Comparison of ENCODE assay signal across 27 cellular contexts in the genomic region with DNA sequence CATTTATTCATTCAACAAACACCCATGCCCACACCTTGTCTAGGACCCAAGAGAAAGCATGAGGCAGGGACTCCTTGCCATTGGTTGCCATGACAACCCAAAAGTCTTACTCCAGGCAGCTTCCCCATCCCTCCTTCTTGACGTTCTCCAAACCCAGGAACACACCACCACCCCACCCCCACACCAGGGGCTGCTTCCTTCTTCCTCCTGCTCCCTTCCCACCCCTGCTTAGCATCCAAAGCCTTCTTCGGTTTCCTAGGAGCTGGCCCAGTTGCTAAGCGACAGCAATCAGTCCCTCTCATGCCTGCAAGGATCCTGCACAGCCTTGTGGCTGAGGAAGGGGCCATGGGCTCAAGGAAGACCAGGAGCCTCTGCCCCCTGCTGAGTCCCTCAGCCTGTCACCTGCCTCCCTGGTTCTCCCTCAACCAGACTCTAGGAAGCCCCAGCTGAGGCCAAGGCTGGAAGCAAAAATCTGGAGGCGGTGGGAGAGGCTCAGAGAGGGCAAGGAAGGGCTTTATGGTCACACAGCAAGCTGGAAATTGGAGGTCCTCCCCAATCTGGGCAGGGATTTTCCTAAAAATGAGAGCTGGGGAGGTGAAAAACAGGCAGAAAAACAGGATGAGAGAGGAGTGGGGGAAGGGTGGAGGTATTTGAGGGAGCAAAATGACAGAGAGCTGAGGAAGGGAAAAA. TPM values are rescaled to one million over a fixed set of nuclear protein-coding genes. Genes with fewer than 3 reads are reported as not detected.
DNase-seq lines count a peak whose midpoint lies in the region; ATAC-seq and TF ChIP-seq lines count a peak whose summit lies in the region.
"Had no signal": no experiment of that assay in that cellular context is flagged by ENCODE, and none has a peak within 500 bp of the region (broad histone marks: within the 10 kb centered on the region; RNA-seq: fewer than 3 reads in every experiment).

No MANE protein-coding gene starts in this region.

- H3K4me1 ChIP-seq in GM23338 (ENCODE audit: insufficient read depth) = peaks cover 5% of the 10 kb centered on the region; the same call in 1 of the 2 replicates
- H3K4me1 ChIP-seq in mesendoderm (ENCODE audit: control insufficient read depth, low read depth, low read length) = no peaks in the 10 kb centered on the region
- H3K4me1 ChIP-seq: colonic mucosa, suprapubic skin had no signal

- no peak overlapping the region for H3K18ac ChIP-seq in mesendoderm (ENCODE audit: low read length)

- H2BK15ac ChIP-seq in mesendoderm (replicated peaks; ENCODE audit: low read depth) = no peak overlapping the region

- H3K4me3 Mint-ChIP-seq in GM23338 = no peak overlapping the region
- H3K4me3 Mint-ChIP-seq: activated naive CD4-positive, alpha-beta T cell treated with anti-CD3 and anti-CD28 coated beads for 36 hours; nephron had no signal

- peaks cover 9% of the 10 kb centered on the region for H3K27me3 Mint-ChIP-seq in GM23338 (ENCODE audit: insufficient read depth, low read depth, poor library complexity)

- H3K23ac ChIP-seq in mesendoderm (ENCODE audit: low read length) = no peak overlapping the region

- no peaks in the 10 kb centered on the region for H3K9me2 ChIP-seq in GM23338 (ENCODE audit: insufficient read depth)

- H3F3A ChIP-seq in GM23338 (replicated peaks; ENCODE audit: low read depth) = no peaks in the 10 kb centered on the region

- DNase-seq in DMS 273 (lab: John Stamatoyannopoulos, UW; ENCODE audit: unreplicated experiment) = peak; percentile 46
- no peak for DNase-seq in DMS 273 treated with DMSO at 0.1 percent for 48 hours (lab: John Stamatoyannopoulos, UW)
- peak; percentile 64 for DNase-seq in GM23338 (ENCODE audit: low spot score)
- DNase-seq in amygdala (lab: John Stamatoyannopoulos, UW) = peak in 35 of 56 donors; percentile 13 to 82 (median 51)
- peak; percentile 71 for DNase-seq in mesendoderm
- no peak for DNase-seq in iPS-NIHi7 (ENCODE audit: extremely low spot score)
- no peak for DNase-seq in central memory CD4-positive, alpha-beta T cell
- DNase-seq in SW480 (ENCODE audit: low spot score) = no peak
- DNase-seq: activated CD4-positive, alpha-beta T cell treated with anti-CD3 and anti-CD28 coated beads, Interleukin-2, amount 50 U/mL, for 4 hours; activated naive CD4-positive, alpha-beta T cell treated with anti-CD3 and anti-CD28 coated beads for 36 hours; activated T-cell treated with anti-CD3 and anti-CD28 coated beads for 4 hours; colonic mucosa; DND-41; GM23248; MM.1S; NCI-H2081 treated with DMSO at 0.1 percent for 48 hours; retina; stimulated activated CD4-positive, alpha-beta T cell treated with anti-CD3 and anti-CD28 coated beads, Interleukin-12 subunit alpha, Interleukin-12 subunit beta, amount 100 ng/mL, for 4 hours had no signal

- H3K4me2 ChIP-seq in GM23338 (no peak overlapping the region), mesendoderm (ENCODE audit: low read length) (no peak overlapping the region)
- H3K4me2 ChIP-seq: hepatocyte had no signal

- H2AFZ ChIP-seq in GM23338 = no peak overlapping the region
- H2AFZ ChIP-seq: GM23248, hepatocyte had no signal

- no peak overlapping the region for H3K27ac Mint-ChIP-seq in GM23338
- H3K27ac Mint-ChIP-seq: activated naive CD4-positive, alpha-beta T cell treated with anti-CD3 and anti-CD28 coated beads for 36 hours; nephron had no signal

- no peaks in the 10 kb centered on the region for H3K79me1 ChIP-seq in mesendoderm (ENCODE audit: low read length)

- no peaks in the 10 kb centered on the region for H3K27me3 ChIP-seq in GM23338 (ENCODE audit: insufficient read depth)
- H3K27me3 ChIP-seq in mesendoderm (ENCODE audit: insufficient read depth, low read length, poor library complexity) = no peaks in the 10 kb centered on the region
- H3K27me3 ChIP-seq: colonic mucosa, hepatocyte had no signal

- ATAC-seq in GM23338 = peak; percentile 75

- no peak overlapping the region for H4K8ac ChIP-seq in mesendoderm (ENCODE audit: low read depth, low read length)

- no peak overlapping the region for H3K56ac ChIP-seq in mesendoderm (ENCODE audit: low read length)

- no peaks in the 10 kb centered on the region for H3K36me3 ChIP-seq in GM23338 (ENCODE audit: insufficient read depth)
- no peaks in the 10 kb centered on the region for H3K36me3 ChIP-seq in mesendoderm (ENCODE audit: control insufficient read depth, insufficient read depth, low read length)
- H3K36me3 ChIP-seq: colonic mucosa, suprapubic skin had no signal

- H2BK120ac ChIP-seq in mesendoderm (ENCODE audit: low read depth, low read length) = no peak overlapping the region

- H4K5ac ChIP-seq in mesendoderm (ENCODE audit: low read length) = no peak overlapping the region

- TF ChIP-seq CTCF in GM23338 (conservative IDR thresholded peaks at IDR 0.05; ENCODE audit: low read depth in 2 of 2) = no peak

- H2AK5ac ChIP-seq in mesendoderm (ENCODE audit: low read length) = no peak overlapping the region

- no peak overlapping the region for H3K9ac ChIP-seq in mesendoderm (ENCODE audit: low read length)
- H3K9ac ChIP-seq: GM23248 had no signal

- H3K4ac ChIP-seq in mesendoderm (ENCODE audit: low read depth, low read length) = no peak overlapping the region

- H3K36me3 Mint-ChIP-seq in GM23338 (ENCODE audit: low read depth) = peaks cover 5% of the 10 kb centered on the region; the same call in 2 of the 3 replicates

- no peak overlapping the region for H2BK5ac ChIP-seq in mesendoderm (ENCODE audit: low read length)

- WGBS in mesendoderm (ENCODE audit: extremely low coverage, insufficient coverage, low lambda C conversion rate) = no CpG with 5 or more reads among the region's 4 CpGs

- no peak overlapping the region for H3K4me3 ChIP-seq in GM23338
- no peak overlapping the region for H3K4me3 ChIP-seq in mesendoderm (ENCODE audit: low read length)
- H3K4me3 ChIP-seq: colonic mucosa, GM23248, hepatocyte, suprapubic skin had no signal

- peaks cover 4% of the 10 kb centered on the region; the same call in 2 of the 3 replicates for H3K9me3 Mint-ChIP-seq in GM23338

- H3K27ac ChIP-seq in GM23338 (ENCODE audit: low read depth) = no peak overlapping the region
- no peak overlapping the region for H3K27ac ChIP-seq in mesendoderm (ENCODE audit: low read depth, low read length)
- H3K27ac ChIP-seq: 22Rv1, colonic mucosa, GM23248, hepatocyte, RWPE1, suprapubic skin had no signal

- H3K79me2 ChIP-seq in GM23338 (replicated peaks; ENCODE audit: insufficient read depth) = no peaks in the 10 kb centered on the region
- H3K79me2 ChIP-seq in mesendoderm (ENCODE audit: control insufficient read depth, insufficient read depth, low read length) = no peaks in the 10 kb centered on the region
- H3K79me2 ChIP-seq: hepatocyte had no signal

- H4K20me1 ChIP-seq in GM23338 (replicated peaks; ENCODE audit: insufficient read depth) = peaks cover 3% of the 10 kb centered on the region

- peaks cover 10% of the 10 kb centered on the region for H3K4me1 Mint-ChIP-seq in GM23338
- H3K4me1 Mint-ChIP-seq: nephron had no signal

RNA-seq across cellular contexts. Expression of a gene that starts 15.4 kb away (rescaled TPM):
- 5.4 and 8.2 TPM in 2 replicates for total RNA-seq in GM23338 (2014; rRNA removed; shearing (Covaris generic))
- polyA plus RNA-seq in GM23338 (2016; fragmentation: Nextera tagmentation; extraction: Ambion mirVana) = 2.6 and 2.7 TPM in 2 replicates
- 1.3 TPM for polyA plus RNA-seq in mesendoderm (2013, experiment 1 of 2)
- 1.2 TPM for polyA plus RNA-seq in mesendoderm (2013, experiment 2 of 2)
- total RNA-seq: fibroblast of villous mesenchyme, GM23248, hepatocyte, mesenteric fat pad had no signal
- polyA plus RNA-seq: BJ, GM23248 had no signal

RNA-seq across cellular contexts. Expression of a gene that starts 29.4 kb away (rescaled TPM):
- 0.59 TPM in 1 of 2 replicates, not detected in the other for total RNA-seq in GM23338 (2014; rRNA removed; shearing (Covaris generic))
- polyA plus RNA-seq in GM23338 (2016; fragmentation: Nextera tagmentation; extraction: Ambion mirVana) = 0.50 and 0.54 TPM in 2 replicates
- polyA plus RNA-seq in mesendoderm (2013, experiment 1 of 2) = 0.03 TPM
- polyA plus RNA-seq in mesendoderm (2013, experiment 2 of 2) = not detected
- total RNA-seq: fibroblast of villous mesenchyme, GM23248, hepatocyte, kidney epithelial cell, mesenteric fat pad had no signal
- polyA plus RNA-seq: BJ, GM23248, hepatocyte had no signal

Comparison
In these comparisons a context has a peak if more than half of its experiments do, and no peak if none do; other contexts are left out.
1. DNase-seq: peak in DMS 273 (single experiment), GM23338 (single experiment), amygdala (35 of 56) and mesendoderm (single experiment); none in DMS 273 treated with DMSO at 0.1 percent for 48 hours (single experiment), iPS-NIHi7 (single experiment), central memory CD4-positive, alpha-beta T cell (single experiment) and SW480 (single experiment).